Comparison of ENCODE assay signal across 10 cellular contexts in genomic region chr4:110510955-110511544, GRCh38. TPM values are rescaled to one million over a fixed set of nuclear protein-coding genes. Genes with fewer than 3 reads are reported as not detected.
DNase-seq lines count a peak whose midpoint lies in the region; ATAC-seq, FAIRE-seq and TF ChIP-seq lines count a peak whose summit lies in the region.
"Had no signal": no experiment of that assay in that cellular context is flagged by ENCODE, and none has a peak within 500 bp of the region (broad histone marks: within the 10 kb centered on the region; RNA-seq: fewer than 3 reads in every experiment).

No MANE protein-coding gene starts in this region.

- TF ChIP-seq CTCF in foreskin fibroblast (IDR thresholded peaks at IDR 0.05; ENCODE audit: low read depth, low read length) (peak; percentile 47), prostate gland (IDR thresholded peaks at IDR 0.05) (peak; percentile 46 to 76 (median 69))

- H3K4me3 ChIP-seq in foreskin fibroblast (ENCODE audit: low read depth in 1 of 2, low read length in 2 of 2) (no peak overlapping the region), prostate gland (no peak overlapping the region)
- H3K4me3 ChIP-seq: SJCRH30 had no signal

- H3K27me3 ChIP-seq in prostate gland (replicated peaks; ENCODE audit: insufficient read depth) = no peaks in the 10 kb centered on the region
- H3K27me3 ChIP-seq: SJCRH30 had no signal

- H3K4me1 ChIP-seq in prostate gland (replicated peaks) = no peaks in the 10 kb centered on the region

- peak; percentile 58 for ATAC-seq in GM21576 (IDR thresholded peaks at IDR 0.05; ENCODE audit: unreplicated experiment)
- ATAC-seq: naive thymus-derived CD8-positive, alpha-beta T cell had no signal

- WGBS in prostate gland = 26% methylated on average over 4 of the region's 4 CpGs

- H3K9me3 ChIP-seq in prostate gland = no peaks in the 10 kb centered on the region
- H3K9me3 ChIP-seq: SJCRH30 had no signal

- FAIRE-seq in TTC549 (lab: Jason Lieb, UNC) = peak; percentile 92

- H3K27ac ChIP-seq in prostate gland = no peak overlapping the region
- H3K27ac ChIP-seq: SJCRH30 had no signal

- no peaks in the 10 kb centered on the region for H3K36me3 ChIP-seq in prostate gland
- H3K36me3 ChIP-seq: SJCRH30 had no signal

- DNase-seq in DMS53 treated with DMSO at 0.1 percent for 48 hours (lab: John Stamatoyannopoulos, UW; ENCODE audit: unreplicated experiment) = peak; percentile 51
- peak; percentile 18 for DNase-seq in NCI-H1092 (lab: John Stamatoyannopoulos, UW)
- peak; percentile 33 to 74 for DNase-seq in foreskin fibroblast
- DNase-seq in prostate gland (ENCODE audit: low spot score) = no peak
- no peak for DNase-seq in ecto neural progenitor cell (ENCODE audit: low spot score)
- no peak for DNase-seq in occipital lobe (lab: John Stamatoyannopoulos, UW)

- intact Hi-C loops in prostate gland (cut with DNase I) = loop anchor here (5.0 kb wide), 1 partner anchor 199 kb away; no protein-coding TSS in a partner anchor

- no peak for TF ChIP-seq POLR2A in prostate gland (IDR thresholded peaks at IDR 0.05)

RNA-seq across cellular contexts. Expression of gene ENPEP, which starts 35.1 kb away (rescaled TPM):
- 1 to 10 TPM; 1.3 to 1.8 TPM for total RNA-seq in prostate gland
- total RNA-seq in occipital lobe = 0.78 TPM
- total RNA-seq: naive thymus-derived CD8-positive, alpha-beta T cell had no signal

Comparison
In these comparisons a context has a peak if more than half of its experiments do, and no peak if none do; other contexts are left out.
1. DNase-seq: peak in DMS53 treated with DMSO at 0.1 percent for 48 hours (single experiment), NCI-H1092 (single experiment) and foreskin fibroblast (2 of 2); none in prostate gland (single experiment), ecto neural progenitor cell (single experiment) and occipital lobe (single experiment).